Comparison of ENCODE assay signal across 1 cellular context in genomic region chr17:61903251-61903650, GRCh38.
TF ChIP-seq lines count a peak whose summit lies in the region.

No MANE protein-coding gene starts in this region.

TF ChIP-seq in GM12878, 131 proteins besides CTCF, POLR2A, EP300 and RAD21:
- TF ChIP-seq RB1 (IDR thresholded peaks at IDR 0.05; ENCODE audit: borderline replicate concordance) (no peak), CBFB (IDR thresholded peaks at IDR 0.05; ENCODE audit: low read depth) (no peak), NFXL1 (IDR thresholded peaks at IDR 0.05; ENCODE audit: borderline replicate concordance) (peak; percentile 65; the same call in 1 of the 2 replicates), MYB (IDR thresholded peaks at IDR 0.05; ENCODE audit: borderline replicate concordance, low read depth, low read length) (no peak), TARDBP (IDR thresholded peaks at IDR 0.05; ENCODE audit: borderline replicate concordance) (no peak), CREM (IDR thresholded peaks at IDR 0.05; ENCODE audit: low read depth) (no peak)
- TF ChIP-seq, protein P1, sequence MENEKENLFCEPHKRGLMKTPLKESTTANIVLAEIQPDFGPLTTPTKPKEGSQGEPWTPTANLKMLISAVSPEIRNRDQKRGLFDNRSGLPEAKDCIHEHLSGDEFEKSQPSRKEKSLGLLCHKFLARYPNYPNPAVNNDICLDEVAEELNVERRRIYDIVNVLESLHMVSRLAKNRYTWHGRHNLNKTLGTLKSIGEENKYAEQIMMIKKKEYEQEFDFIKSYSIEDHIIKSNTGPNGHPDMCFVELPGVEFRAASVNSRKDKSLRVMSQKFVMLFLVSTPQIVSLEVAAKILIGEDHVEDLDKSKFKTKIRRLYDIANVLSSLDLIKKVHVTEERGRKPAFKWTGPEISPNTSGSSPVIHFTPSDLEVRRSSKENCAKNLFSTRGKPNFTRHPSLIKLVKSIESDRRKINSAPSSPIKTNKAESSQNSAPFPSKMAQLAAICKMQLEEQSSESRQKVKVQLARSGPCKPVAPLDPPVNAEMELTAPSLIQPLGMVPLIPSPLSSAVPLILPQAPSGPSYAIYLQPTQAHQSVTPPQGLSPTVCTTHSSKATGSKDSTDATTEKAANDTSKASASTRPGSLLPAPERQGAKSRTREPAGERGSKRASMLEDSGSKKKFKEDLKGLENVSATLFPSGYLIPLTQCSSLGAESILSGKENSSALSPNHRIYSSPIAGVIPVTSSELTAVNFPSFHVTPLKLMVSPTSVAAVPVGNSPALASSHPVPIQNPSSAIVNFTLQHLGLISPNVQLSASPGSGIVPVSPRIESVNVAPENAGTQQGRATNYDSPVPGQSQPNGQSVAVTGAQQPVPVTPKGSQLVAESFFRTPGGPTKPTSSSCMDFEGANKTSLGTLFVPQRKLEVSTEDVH (IDR thresholded peaks at IDR 0.05; ENCODE audit: low read depth, partially characterized antibody) = no peak
